ENCODE assay signal across 8 cellular contexts in the genomic region with DNA sequence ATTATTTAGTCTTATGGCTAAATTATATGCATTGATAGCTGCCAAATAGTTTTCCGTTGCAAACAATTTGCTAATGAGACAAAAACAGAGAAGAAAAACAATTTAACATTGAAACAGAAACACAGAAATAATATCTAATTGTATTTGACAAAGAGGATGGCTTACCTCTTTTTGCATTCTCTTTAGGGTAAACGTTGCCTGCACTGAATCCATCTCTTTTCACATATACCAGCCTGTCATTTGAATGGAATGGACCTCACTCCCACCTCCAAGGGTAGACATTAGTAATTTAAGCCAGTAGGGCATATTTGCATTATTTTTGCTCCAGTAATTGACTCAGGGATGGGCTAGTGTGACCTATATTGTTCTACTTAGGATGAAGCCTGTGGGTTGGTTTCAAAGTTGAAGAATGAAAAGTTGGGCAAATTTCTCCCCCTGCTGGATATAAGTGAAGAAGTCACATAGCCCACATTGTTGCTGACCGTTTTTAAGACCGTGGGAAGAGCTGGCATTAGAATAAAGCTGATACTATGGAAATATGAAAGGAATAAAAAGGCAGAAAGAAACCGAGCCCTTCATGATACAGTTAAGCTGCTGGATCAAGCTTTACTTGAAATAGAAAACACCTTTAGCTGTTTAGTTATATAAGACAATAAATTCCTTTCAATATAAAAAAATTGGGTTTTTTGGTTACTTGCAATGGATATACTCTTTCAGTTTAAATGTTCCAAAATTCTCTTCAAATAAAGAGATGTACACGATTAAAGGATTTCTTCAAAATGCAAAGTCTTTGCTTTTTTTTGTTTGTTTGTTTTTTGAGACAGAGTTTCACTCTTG. TPM values are rescaled to one million over a fixed set of nuclear protein-coding genes. Genes with fewer than 3 reads are reported as not detected.
DNase-seq lines count a peak whose midpoint lies in the region; ATAC-seq and TF ChIP-seq lines count a peak whose summit lies in the region.

No MANE protein-coding gene starts in this region.

- DNase-seq in AG08395 (ENCODE audit: low spot score) (peak; percentile 59), GM06990 (ENCODE audit: extremely low read depth, insufficient read length) (no peak), OCI-M1 (lab: John Stamatoyannopoulos, UW) (peak; percentile 85), coronary artery (ENCODE audit: low spot score) (no peak), lung (ENCODE audit: low spot score) (no peak), T1000 (lab: John Stamatoyannopoulos, UW) (no peak)

- H3K4me3 ChIP-seq in GM06990 (replicated peaks; ENCODE audit: low read depth, low read length) (no peak overlapping the region), coronary artery (no peak overlapping the region), lung (no peak overlapping the region)

- no peaks in the 10 kb centered on the region for H3K27me3 ChIP-seq in GM06990 (replicated peaks; ENCODE audit: control insufficient read depth, insufficient read depth, low read length)
- H3K27me3 ChIP-seq in lung (ENCODE audit: control insufficient read depth, insufficient read depth) = no peaks in the 10 kb centered on the region

- TF ChIP-seq CTCF in GM06990 (IDR thresholded peaks at IDR 0.05; ENCODE audit: insufficient read depth, low read length, poor library complexity, severe bottlenecking) = peak; percentile 54
- TF ChIP-seq CTCF in coronary artery (IDR thresholded peaks at IDR 0.05) = peak; percentile 43
- TF ChIP-seq CTCF in lung (IDR thresholded peaks at IDR 0.05; ENCODE audit: control extremely low read depth, extremely low read depth) = peak; percentile 17

- ATAC-seq in HG03159 (IDR thresholded peaks at IDR 0.05; ENCODE audit: unreplicated experiment) (peak; percentile 73), lung (ENCODE audit: insufficient read depth, low FRiP score) (peak; percentile 19), HG03571 (IDR thresholded peaks at IDR 0.05; ENCODE audit: unreplicated experiment) (no peak)

- H3K27ac ChIP-seq in coronary artery = no peak overlapping the region
- no peak overlapping the region for H3K27ac ChIP-seq in lung (ENCODE audit: low read depth in 1 of 2, low read length in 1 of 2)

- H3K36me3 ChIP-seq in GM06990 (ENCODE audit: control insufficient read depth, insufficient read depth, low read length) = no peaks in the 10 kb centered on the region
- no peaks in the 10 kb centered on the region for H3K36me3 ChIP-seq in lung (ENCODE audit: control insufficient read depth in 2 of 2, insufficient read depth in 2 of 2, low read length in 2 of 2)

- H3K4me1 ChIP-seq in lung (ENCODE audit: control insufficient read depth in 2 of 2, insufficient read depth in 2 of 2, low read length in 2 of 2) = no peaks in the 10 kb centered on the region

- WGBS in lung, 2 donors = 38 to 39% methylated on average over 6 of the region's 6 CpGs

- H3K9me3 ChIP-seq in lung (ENCODE audit: control insufficient read depth in 2 of 2, insufficient read depth in 1 of 2, low read length in 1 of 2) = no peaks in the 10 kb centered on the region

RNA-seq across cellular contexts. Expression of a gene that starts 26.9 kb away (rescaled TPM):
- 1 to 10 TPM; 5.7 to 5.9 TPM for total RNA-seq in lung
- 10 to 100 TPM in 1 of 2 donors, 1 to 10 TPM in 1; 2.8 to 10.3 TPM for polyA plus RNA-seq in lung

RNA-seq across cellular contexts. Expression of a gene that starts 27.0 kb away (rescaled TPM):
- 10 to 100 TPM; 60.7 to 75.0 TPM for total RNA-seq in lung
- 10 to 100 TPM; 24.0 to 46.9 TPM for polyA plus RNA-seq in lung

Comparison
In these comparisons a context has a peak if more than half of its experiments do, and no peak if none do; other contexts are left out.
1. DNase-seq: peak in AG08395 (single experiment) and OCI-M1 (single experiment); none in GM06990 (single experiment), coronary artery (single experiment), lung (single experiment) and T1000 (single experiment).
2. Peak in every context shown above with its lines, with median percentiles within 50 percentile points of each other: CTCF ChIP-seq.